Comparison of ENCODE assay signal across 8 cellular contexts in genomic region chr1:15603966-15604282, GRCh38. TPM values are rescaled to one million over a fixed set of nuclear protein-coding genes. Genes with fewer than 3 reads are reported as not detected.
DNase-seq lines count a peak whose midpoint lies in the region; ATAC-seq and TF ChIP-seq lines count a peak whose summit lies in the region.
"Not testable (repeated sequence)": the region's sequence is repeated elsewhere in the genome, so short reads cannot be mapped to it uniquely, and the experiment has no call there.

No MANE protein-coding gene starts in this region.

- not testable (repeated sequence) for H3K14ac ChIP-seq in trophoblast cell (ENCODE audit: low read length)

- not testable (repeated sequence) for H4K91ac ChIP-seq in trophoblast cell (ENCODE audit: low read depth, low read length)

- H3K27me3 Mint-ChIP-seq in CD4-positive, alpha-beta T cell; MCF 10A (ENCODE audit: insufficient read depth, unreplicated experiment): not testable (repeated sequence)
- peaks cover 11% of the 10 kb centered on the region for H3K27me3 Mint-ChIP-seq in activated CD4-positive, alpha-beta memory T cell treated with anti-CD3 and anti-CD28 coated beads, Interleukin-2, amount 10 ng/mL, durations not matched to agents 7 days and 5 days

- H3K4me3 ChIP-seq in fibroblast of lung (replicated peaks in 1 of 4; ENCODE audit: control extremely low read depth in 1 of 4, insufficient read depth in 1 of 4, low read depth in 3 of 4, low read length in 4 of 4), result peak overlapping the region; percentile 38 to 93 (median 73)
- peak overlapping the region; percentile 69 for H3K4me3 ChIP-seq in lung
- H3K4me3 ChIP-seq in trophoblast cell (ENCODE audit: low read depth, low read length), result not testable (repeated sequence)
- H3K4me3 ChIP-seq in thymus (ENCODE audit: low read length), result peak overlapping the region; percentile 68

- not testable (repeated sequence) for DNase-seq in CD4-positive, alpha-beta T cell; activated CD4-positive, alpha-beta memory T cell treated with anti-CD3 and anti-CD28 coated beads, Interleukin-2, amount 10 ng/mL, durations not matched to agents 7 days and 5 days; MCF 10A (ENCODE audit: unreplicated experiment); fibroblast of lung (ENCODE audit: low read depth in 2 of 2); lung (ENCODE audit: low spot score); trophoblast cell
- DNase-seq in MV-4-11 (lab: John Stamatoyannopoulos, UW), result peak; percentile 47

- not testable (repeated sequence) for H2BK5ac ChIP-seq in trophoblast cell (ENCODE audit: low read depth, low read length, poor library complexity)

- peak overlapping the region; percentile 65 for H3K4me3 Mint-ChIP-seq in CD4-positive, alpha-beta T cell
- H3K4me3 Mint-ChIP-seq in activated CD4-positive, alpha-beta memory T cell treated with anti-CD3 and anti-CD28 coated beads, Interleukin-2, amount 10 ng/mL, durations not matched to agents 7 days and 5 days, result peak overlapping the region; percentile 57
- H3K4me3 Mint-ChIP-seq in MCF 10A (ENCODE audit: unreplicated experiment), result peak overlapping the region; percentile 82

- H3K79me1 ChIP-seq in trophoblast cell (ENCODE audit: low read length), result not testable (repeated sequence)

- not testable (repeated sequence) for H2AK5ac ChIP-seq in trophoblast cell (ENCODE audit: low read length)

- H4K20me1 ChIP-seq in fibroblast of lung (ENCODE audit: control insufficient read depth, extremely low read depth, insufficient read depth, low read length), result not testable (repeated sequence)

- H3K79me2 ChIP-seq in fibroblast of lung (ENCODE audit: control insufficient read depth, insufficient read depth, low read length); trophoblast cell (ENCODE audit: control insufficient read depth, insufficient read depth, low read length, poor library complexity): not testable (repeated sequence)

- not testable (repeated sequence) for H3K9ac ChIP-seq in fibroblast of lung (ENCODE audit: insufficient read depth, low read length); trophoblast cell (ENCODE audit: low read length)

- H3K23ac ChIP-seq in trophoblast cell (ENCODE audit: low read length), result not testable (repeated sequence)

- POLR2A ChIA-PET in CD4-positive, alpha-beta T cell (lab: Charles Lee), result interaction anchor here (0.6 to 3.0 kb wide), 12 partner anchors 11 to 759 kb away, joined by 3 to 34 read pairs (median 4); partner anchors contain the start of gene DNAJC16
- POLR2A ChIA-PET in activated CD4-positive, alpha-beta memory T cell treated with anti-CD3 and anti-CD28 coated beads, Interleukin-2, amount 10 ng/mL, durations not matched to agents 7 days and 5 days (lab: Charles Lee), result interaction anchor here (0.7 to 3.9 kb wide), 13 partner anchors 12 to 229 kb away, joined by 3 to 46 read pairs (median 4); partner anchors contain the start of genes DDI2 and DNAJC16
- POLR2A ChIA-PET in MCF 10A (lab: Yijun Ruan, JAX), result interaction anchor here (1.0 to 4.1 kb wide), 12 partner anchors 9 to 230 kb away, joined by 3 to 78 read pairs (median 6); partner anchors contain the start of genes DDI2 and DNAJC16

- peak overlapping the region; percentile 51 for H4K12ac ChIP-seq in trophoblast cell (ENCODE audit: low read depth, low read length)

- not testable (repeated sequence) for TF ChIP-seq CTCF in CD4-positive, alpha-beta T cell (IDR thresholded peaks at IDR 0.05); MCF 10A (IDR thresholded peaks at IDR 0.05; ENCODE audit: unreplicated experiment); fibroblast of lung (conservative IDR thresholded peaks at IDR 0.05 in 1 of 2, IDR thresholded peaks at IDR 0.05 in 1 of 2; ENCODE audit: low read depth in 1 of 2, low read length in 2 of 2); lung (IDR thresholded peaks at IDR 0.05; ENCODE audit: control extremely low read depth, extremely low read depth)

- not testable (repeated sequence) for ATAC-seq in CD4-positive, alpha-beta T cell (ENCODE audit: poor library complexity); lung (ENCODE audit: insufficient read depth, low FRiP score)

- peak overlapping the region; percentile 30 for H3K18ac ChIP-seq in trophoblast cell (ENCODE audit: low read length)

- peak overlapping the region; percentile 80 for H3K27ac Mint-ChIP-seq in CD4-positive, alpha-beta T cell
- H3K27ac Mint-ChIP-seq in activated CD4-positive, alpha-beta memory T cell treated with anti-CD3 and anti-CD28 coated beads, Interleukin-2, amount 10 ng/mL, durations not matched to agents 7 days and 5 days, result peak overlapping the region; percentile 9
- H3K27ac Mint-ChIP-seq in MCF 10A (ENCODE audit: low read depth, unreplicated experiment), result peak overlapping the region; percentile 67

- H3K4me1 Mint-ChIP-seq in CD4-positive, alpha-beta T cell (ENCODE audit: low read depth), result peaks cover 13% of the 10 kb centered on the region
- H3K4me1 Mint-ChIP-seq in activated CD4-positive, alpha-beta memory T cell treated with anti-CD3 and anti-CD28 coated beads, Interleukin-2, amount 10 ng/mL, durations not matched to agents 7 days and 5 days, result peaks cover 13% of the 10 kb centered on the region
- H3K4me1 Mint-ChIP-seq in MCF 10A (ENCODE audit: insufficient read depth, unreplicated experiment), result not testable (repeated sequence)

- H3K4me2 ChIP-seq in fibroblast of lung (ENCODE audit: extremely low read depth, insufficient read depth, low read length) (peak overlapping the region; percentile 92), trophoblast cell (ENCODE audit: low read length) (peak overlapping the region; percentile 68)

- H4K8ac ChIP-seq in trophoblast cell (ENCODE audit: low read depth, low read length), result peak overlapping the region; percentile 79

- H3K36me3 Mint-ChIP-seq in CD4-positive, alpha-beta T cell (ENCODE audit: low read depth); activated CD4-positive, alpha-beta memory T cell treated with anti-CD3 and anti-CD28 coated beads, Interleukin-2, amount 10 ng/mL, durations not matched to agents 7 days and 5 days (ENCODE audit: low read depth); MCF 10A (ENCODE audit: insufficient read depth, unreplicated experiment): not testable (repeated sequence)

- H2AFZ ChIP-seq in fibroblast of lung (ENCODE audit: low read length), result peak overlapping the region; percentile 67
- H2AFZ ChIP-seq in trophoblast cell (ENCODE audit: insufficient read depth, low read length, poor library complexity), result not testable (repeated sequence)

- WGBS in lung, 2 donors, result 59 to 62% methylated on average over 13 of the region's 13 CpGs
- WGBS in trophoblast cell (ENCODE audit: extremely low coverage, insufficient coverage, insufficient read length), result no CpG with 5 or more reads among the region's 13 CpGs
- 71% methylated on average over 13 of the region's 13 CpGs for WGBS in thymus

- CTCF ChIA-PET in CD4-positive, alpha-beta T cell (lab: Charles Lee), result interaction anchor here (1.1 to 2.1 kb wide), 3 partner anchors 12 to 20 kb away, joined by 5 read pairs; partner anchors contain the start of gene AGMAT
- CTCF ChIA-PET in activated CD4-positive, alpha-beta memory T cell treated with anti-CD3 and anti-CD28 coated beads, Interleukin-2, amount 10 ng/mL, durations not matched to agents 7 days and 5 days (lab: Charles Lee), result interaction anchor here (1.0 to 1.5 kb wide), 6 partner anchors 10 to 24 kb away, joined by 3 to 6 read pairs (median 3); no protein-coding TSS in a partner anchor
- CTCF ChIA-PET in MCF 10A (lab: Yijun Ruan, JAX), result interaction anchor here (0.5 kb wide), 1 partner anchor 35 kb away, joined by 4 read pairs; no protein-coding TSS in a partner anchor

- H3K27ac ChIP-seq in CD4-positive, alpha-beta T cell (ENCODE audit: low read depth, low read length), result peak overlapping the region; percentile 47
- H3K27ac ChIP-seq in fibroblast of lung (ENCODE audit: insufficient read depth, low read length), result peak overlapping the region; percentile 90
- H3K27ac ChIP-seq in lung (ENCODE audit: low read depth in 1 of 2, low read length in 1 of 2), result peak overlapping the region; percentile 68 to 93
- H3K27ac ChIP-seq in trophoblast cell (ENCODE audit: low read depth, low read length), result not testable (repeated sequence)
- peak overlapping the region; percentile 46 for H3K27ac ChIP-seq in thymus (ENCODE audit: low read depth)

- H2BK12ac ChIP-seq in trophoblast cell (ENCODE audit: low read length), result not testable (repeated sequence)

- not testable (repeated sequence) for H3K36me3 ChIP-seq in fibroblast of lung (ENCODE audit: control insufficient read depth, insufficient read depth, low read length); lung (ENCODE audit: control insufficient read depth in 2 of 2, insufficient read depth in 2 of 2, low read length in 2 of 2); trophoblast cell (ENCODE audit: control insufficient read depth in 1 of 2, insufficient read depth in 2 of 2, low read length in 2 of 2); thymus (ENCODE audit: control insufficient read depth, insufficient read depth)

- not testable (repeated sequence) for H3K9me3 ChIP-seq in CD4-positive, alpha-beta T cell (ENCODE audit: control insufficient read depth, low read length); fibroblast of lung (ENCODE audit: control insufficient read depth, insufficient read depth, low read depth, low read length); lung (ENCODE audit: control insufficient read depth in 2 of 2, insufficient read depth in 1 of 2, low read length in 1 of 2); trophoblast cell (ENCODE audit: insufficient read depth, low read depth, low read length); thymus (ENCODE audit: control insufficient read depth)

- TSS peak; percentile 39 for BruUV-seq in MCF 10A (replicated peaks; lab: Mats Ljungman, UMichigan)

- peak overlapping the region; percentile 12 for H3K4ac ChIP-seq in trophoblast cell (ENCODE audit: low read depth, low read length)

- H3K9me3 Mint-ChIP-seq in CD4-positive, alpha-beta T cell; activated CD4-positive, alpha-beta memory T cell treated with anti-CD3 and anti-CD28 coated beads, Interleukin-2, amount 10 ng/mL, durations not matched to agents 7 days and 5 days; MCF 10A (ENCODE audit: unreplicated experiment): not testable (repeated sequence)

- H3K4me1 ChIP-seq in fibroblast of lung (ENCODE audit: control insufficient read depth, extremely low read depth, insufficient read depth, low read length); lung (ENCODE audit: control insufficient read depth in 2 of 2, insufficient read depth in 2 of 2, low read length in 2 of 2); trophoblast cell (ENCODE audit: control insufficient read depth in 1 of 2, insufficient read depth in 2 of 2, low read length in 2 of 2); thymus (ENCODE audit: control insufficient read depth, insufficient read depth, low read length): not testable (repeated sequence)

- H3K27me3 ChIP-seq in CD4-positive, alpha-beta T cell (ENCODE audit: control insufficient read depth, insufficient read depth, low read length); fibroblast of lung (ENCODE audit: control insufficient read depth, insufficient read depth, low read length); lung (ENCODE audit: control insufficient read depth, insufficient read depth); trophoblast cell (ENCODE audit: insufficient read depth, low read length); thymus (ENCODE audit: control insufficient read depth, insufficient read depth): not testable (repeated sequence)

- not testable (repeated sequence) for H2BK120ac ChIP-seq in trophoblast cell (ENCODE audit: insufficient read depth, low read length, poor library complexity)

- intact Hi-C loops in CD4-positive, alpha-beta T cell (cut with DNase I, micrococcal nuclease), result loop anchor here (1.0 to 5.0 kb wide), 3 partner anchors 13 to 77 kb away; partner anchors contain the start of genes DDI2 (in 2 of the 2) and DNAJC16 (in 1 of the 2)
- intact Hi-C loops in MCF 10A (cut with micrococcal nuclease), result not testable (repeated sequence)

RNA-seq across cellular contexts. Expression of gene DDI2, which starts 13.3 kb away (rescaled TPM):
- total RNA-seq in CD4-positive, alpha-beta T cell, result 10 to 100 TPM; 24.2 to 29.9 TPM
- 10 to 100 TPM; 30.5 to 32.7 TPM for total RNA-seq in activated CD4-positive, alpha-beta memory T cell treated with anti-CD3 and anti-CD28 coated beads, Interleukin-2, amount 10 ng/mL, durations not matched to agents 7 days and 5 days
- total RNA-seq in MCF 10A (2022) (26.6 and 32.7 TPM in 2 replicates), fibroblast of lung (10.8 and 11.7 TPM in 2 replicates), lung (10 to 100 TPM; 39.5 to 94.3 TPM)
- polyA plus RNA-seq in fibroblast of lung (6.4 and 9.3 TPM in 2 replicates), lung (1 to 10 TPM; 7.2 to 8.8 TPM), thymus (10.5 TPM)
- polyA plus RNA-seq in fibroblast of lung (2012), result 4.2 and 6.8 TPM in 2 replicates
- 12.2 and 13.5 TPM in 2 replicates for polyA minus RNA-seq in fibroblast of lung (ENCODE audit: low replicate concordance)
- polyA plus RNA-seq in trophoblast cell (2013), result 12.2 and 13.6 TPM in 2 replicates

RNA-seq across cellular contexts. Expression of gene AGMAT, which starts 19.1 kb away (rescaled TPM):
- total RNA-seq in CD4-positive, alpha-beta T cell, result 1 to 10 TPM; 3.8 to 4.6 TPM
- total RNA-seq in activated CD4-positive, alpha-beta memory T cell treated with anti-CD3 and anti-CD28 coated beads, Interleukin-2, amount 10 ng/mL, durations not matched to agents 7 days and 5 days, result 1 to 10 TPM; 7.9 to 8.4 TPM
- total RNA-seq in MCF 10A (2022), result not detected in 2 replicates
- 1.0 and 1.2 TPM in 2 replicates for total RNA-seq in fibroblast of lung
- 0.52 and 0.53 TPM in 2 replicates for polyA plus RNA-seq in fibroblast of lung
- polyA plus RNA-seq in fibroblast of lung (2012), result 0.61 and 1.0 TPM in 2 replicates
- polyA minus RNA-seq in fibroblast of lung (ENCODE audit: low replicate concordance), result 1.5 and 2.0 TPM in 2 replicates
- under 1 TPM; 0.23 to 0.40 TPM for total RNA-seq in lung
- under 1 TPM; 0.08 to 0.46 TPM for polyA plus RNA-seq in lung
- polyA plus RNA-seq in trophoblast cell (2013), result 0.10 and 0.18 TPM in 2 replicates
- 4.2 TPM for polyA plus RNA-seq in thymus

Comparison
In these comparisons a context has a peak if more than half of its experiments do, and no peak if none do; other contexts are left out.
1. H3K27ac Mint-ChIP-seq: peak in every context shown above with its lines; median percentile 80 in CD4-positive, alpha-beta T cell; 67 in MCF 10A; 9 in activated CD4-positive, alpha-beta memory T cell treated with anti-CD3 and anti-CD28 coated beads, Interleukin-2, amount 10 ng/mL, durations not matched to agents 7 days and 5 days.